8 cellular contexts compared by ENCODE assay signal in genomic region chr17:6640536-6641373, GRCh38. TPM values are rescaled to one million over a fixed set of nuclear protein-coding genes. Genes with fewer than 3 reads are reported as not detected.
DNase-seq lines count a peak whose midpoint lies in the region; ATAC-seq and TF ChIP-seq lines count a peak whose summit lies in the region.

TSS of gene KIAA0753 (minus strand) at chr17:6640711. CDS start at chr17:6635103, 5,608 bp downstream.
TSS of gene TXNDC17 (plus strand) at chr17:6641060. CDS start at chr17:6641083, 23 bp downstream.

- CTCF ChIA-PET in HEK293T (lab: Yijun Ruan, JAX), result no interaction called here
- CTCF ChIA-PET in SK-N-SH (lab: Yijun Ruan, JAX), result interaction anchor here (0.6 to 2.0 kb wide), 4 partner anchors 9 to 170 kb away, joined by 3 to 4 read pairs (median 4); partner anchors contain the start of genes C17orf100 and MED31
- CTCF ChIA-PET in activated naive CD4-positive, alpha-beta T cell treated with anti-CD3 and anti-CD28 coated beads, Interleukin-2, amount 10 ng/mL, durations not matched to agents 7 days and 5 days (lab: Charles Lee), result interaction anchor here (1.2 to 1.4 kb wide), 3 partner anchors 26 to 167 kb away, joined by 3 to 6 read pairs (median 4); no protein-coding TSS in a partner anchor

- TF ChIP-seq CTCF in NB4 (IDR thresholded peaks at IDR 0.05; ENCODE audit: low read depth, low read length), result no peak
- no peak for TF ChIP-seq CTCF in SK-N-SH (IDR thresholded peaks at IDR 0.05)
- TF ChIP-seq CTCF in omental fat pad (IDR thresholded peaks at IDR 0.05), result no peak

- H3K27me3 ChIP-seq in SK-N-SH (ENCODE audit: insufficient read depth), result no peaks in the 10 kb centered on the region

- H3K9me3 Mint-ChIP-seq in activated naive CD4-positive, alpha-beta T cell treated with anti-CD3 and anti-CD28 coated beads, Interleukin-2, amount 10 ng/mL, durations not matched to agents 7 days and 5 days, result no peaks in the 10 kb centered on the region

- H3K27ac ChIP-seq in SK-N-SH (ENCODE audit: low read depth in 2 of 2, low read length in 1 of 2) (peak within 1 kb of the TSS; percentile 90 to 100), temporal lobe (ENCODE audit: low read depth, low read length) (peak within 1 kb of the TSS; percentile 65)

- WGBS in SK-N-SH (ENCODE audit: low lambda C conversion rate), result 2% methylated on average over 28 of the region's 57 CpGs

- H3K4me2 ChIP-seq in SK-N-SH, result peak within 1 kb of the TSS; percentile 87

- TF ChIP-seq EP300 in SK-N-SH (IDR thresholded peaks at IDR 0.05; ENCODE audit: borderline replicate concordance in 1 of 2, low read depth in 1 of 2, low read length in 1 of 2), result no peak

- H3K4me3 ChIP-seq in NB4 (ENCODE audit: low read depth, low read length) (peak within 1 kb of the TSS; percentile 90), SK-N-SH (ENCODE audit: low read depth in 2 of 2, low read length in 1 of 2) (peak within 1 kb of the TSS; percentile 89 to 93)

- no peaks in the 10 kb centered on the region for H3K9me3 ChIP-seq in SK-N-SH

- H3K4me3 Mint-ChIP-seq in activated naive CD4-positive, alpha-beta T cell treated with anti-CD3 and anti-CD28 coated beads, Interleukin-2, amount 10 ng/mL, durations not matched to agents 7 days and 5 days, result peak within 1 kb of the TSS; percentile 88

- peaks cover 34% of the 10 kb centered on the region for H3K36me3 Mint-ChIP-seq in activated naive CD4-positive, alpha-beta T cell treated with anti-CD3 and anti-CD28 coated beads, Interleukin-2, amount 10 ng/mL, durations not matched to agents 7 days and 5 days

- H3K27me3 Mint-ChIP-seq in activated naive CD4-positive, alpha-beta T cell treated with anti-CD3 and anti-CD28 coated beads, Interleukin-2, amount 10 ng/mL, durations not matched to agents 7 days and 5 days, result no peaks in the 10 kb centered on the region

- peaks cover 32 to 37% of the 10 kb centered on the region in 2 experiments for H3K36me3 ChIP-seq in SK-N-SH (replicated peaks in 1 of 2; ENCODE audit: control insufficient read depth in 1 of 2, insufficient read depth in 2 of 2, low read length in 1 of 2)

- peak; percentile 79 for TF ChIP-seq POLR2A in NB4 (IDR thresholded peaks at IDR 0.05; ENCODE audit: extremely low read depth, insufficient read length)

- peaks cover 26% of the 10 kb centered on the region for H3F3A ChIP-seq in SK-N-SH (replicated peaks; ENCODE audit: insufficient read depth)

- no peaks in the 10 kb centered on the region for H3K9me2 ChIP-seq in SK-N-SH

- peak within 1 kb of the TSS; percentile 87 for H3K9ac ChIP-seq in SK-N-SH

- H2AFZ ChIP-seq in SK-N-SH (ENCODE audit: low read depth), result peak within 1 kb of the TSS; percentile 94

- peaks cover 64% of the 10 kb centered on the region for H3K4me1 Mint-ChIP-seq in activated naive CD4-positive, alpha-beta T cell treated with anti-CD3 and anti-CD28 coated beads, Interleukin-2, amount 10 ng/mL, durations not matched to agents 7 days and 5 days

- ATAC-seq in omental fat pad (ENCODE audit: low FRiP score), result peak; percentile 94

- DNase-seq in GM04503 (ENCODE audit: low read depth) (peak; percentile 71), HEK293T (ENCODE audit: extremely low spot score) (peak; percentile 85), NB4 (ENCODE audit: low read depth) (peak; percentile 91), SK-N-SH (peak; percentile 91), globus pallidus (ENCODE audit: low spot score) (peak; percentile 86), omental fat pad (ENCODE audit: low spot score) (peak; percentile 85)
- peak; percentile 95 for DNase-seq in activated naive CD4-positive, alpha-beta T cell treated with anti-CD3 and anti-CD28 coated beads, Interleukin-2, amount 10 ng/mL, durations not matched to agents 7 days and 5 days

- H4K20me1 ChIP-seq in SK-N-SH (ENCODE audit: insufficient read depth), result peaks cover 3% of the 10 kb centered on the region; the same call in 1 of the 2 replicates

- H3K27ac Mint-ChIP-seq in activated naive CD4-positive, alpha-beta T cell treated with anti-CD3 and anti-CD28 coated beads, Interleukin-2, amount 10 ng/mL, durations not matched to agents 7 days and 5 days, result peak within 1 kb of the TSS; percentile 92

- POLR2A ChIA-PET in HEK293T (lab: Yijun Ruan, JAX), result interaction anchor here (1.7 to 2.2 kb wide), 3 partner anchors 9 to 13 kb away, joined by 3 to 12 read pairs (median 8); partner anchors contain the start of genes C17orf100 and MED31
- POLR2A ChIA-PET in SK-N-SH (lab: Yijun Ruan, JAX), result no interaction called here

- TF ChIP-seq RAD21 in SK-N-SH (IDR thresholded peaks at IDR 0.05; ENCODE audit: low read length), result no peak

- H3K4me1 ChIP-seq in SK-N-SH (ENCODE audit: control insufficient read depth in 1 of 2, insufficient read depth in 2 of 2, low read depth in 1 of 2, low read length in 1 of 2), result peaks cover 9 to 14% of the 10 kb centered on the region in 2 experiments; a peak in 2 of 4 replicates

- peaks cover 62% of the 10 kb centered on the region for H3K79me2 ChIP-seq in SK-N-SH (ENCODE audit: insufficient read depth)

TF ChIP-seq in HEK293T, 16 proteins besides CTCF, POLR2A, EP300 and RAD21:
- TF ChIP-seq L3MBTL2 (conservative IDR thresholded peaks at IDR 0.05) (peak; percentile 81), FOXK2 (IDR thresholded peaks at IDR 0.05) (no peak), ELF4 (IDR thresholded peaks at IDR 0.05) (peak; percentile 83)

TF ChIP-seq in SK-N-SH, 30 proteins besides CTCF, POLR2A, EP300 and RAD21 (continues in another document):
- TF ChIP-seq SIN3A (IDR thresholded peaks at IDR 0.05; ENCODE audit: borderline replicate concordance, low read depth, low read length) (peak; percentile 57), ELF1 (IDR thresholded peaks at IDR 0.05) (peak; percentile 96), MXI1 (IDR thresholded peaks at IDR 0.05; ENCODE audit: low read depth, low read length) (peak; percentile 90), ZBTB33 (IDR thresholded peaks at IDR 0.05; ENCODE audit: borderline replicate concordance, low read depth) (0 out of 2 replicates have a peak, but pooled peaks have one; percentile 14), GABPA (IDR thresholded peaks at IDR 0.05; ENCODE audit: low read depth) (peak; percentile 77), CHD2 (IDR thresholded peaks at IDR 0.05; ENCODE audit: low read length, partially characterized antibody) (no peak), NRF1 (IDR thresholded peaks at IDR 0.05; ENCODE audit: low read depth, low read length) (peak; percentile 16; the same call in 1 of the 2 replicates)
- TF ChIP-seq, protein P1, sequence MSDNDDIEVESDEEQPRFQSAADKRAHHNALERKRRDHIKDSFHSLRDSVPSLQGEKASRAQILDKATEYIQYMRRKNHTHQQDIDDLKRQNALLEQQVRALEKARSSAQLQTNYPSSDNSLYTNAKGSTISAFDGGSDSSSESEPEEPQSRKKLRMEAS (IDR thresholded peaks at IDR 0.05; ENCODE audit: low read depth), result peak; percentile 73
- TF ChIP-seq, protein P2, sequence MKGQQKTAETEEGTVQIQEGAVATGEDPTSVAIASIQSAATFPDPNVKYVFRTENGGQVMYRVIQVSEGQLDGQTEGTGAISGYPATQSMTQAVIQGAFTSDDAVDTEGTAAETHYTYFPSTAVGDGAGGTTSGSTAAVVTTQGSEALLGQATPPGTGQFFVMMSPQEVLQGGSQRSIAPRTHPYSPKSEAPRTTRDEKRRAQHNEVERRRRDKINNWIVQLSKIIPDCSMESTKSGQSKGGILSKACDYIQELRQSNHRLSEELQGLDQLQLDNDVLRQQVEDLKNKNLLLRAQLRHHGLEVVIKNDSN (IDR thresholded peaks at IDR 0.05; ENCODE audit: borderline replicate concordance, low read depth), result no peak

RNA-seq across cellular contexts. Expression of gene KIAA0753, which starts in this region (rescaled TPM):
- polyA plus RNA-seq in SK-N-SH (2012; rRNA removed), result 7.2 and 10.3 TPM in 2 replicates
- 7.4 and 7.5 TPM in 2 replicates for polyA plus RNA-seq in SK-N-SH (2012; cell fraction: cytosol; rRNA removed)
- polyA plus RNA-seq in SK-N-SH (2012; cell fraction: nucleus; rRNA removed), result 22.4 and 33.8 TPM in 2 replicates
- 10 to 100 TPM in 3 of 4 donors, 1 to 10 TPM in 1; 9.5 to 11.8 (median 11.1) TPM for total RNA-seq in omental fat pad
- 30.7 TPM for total RNA-seq in temporal lobe

RNA-seq across cellular contexts. Expression of gene TXNDC17, which starts in this region (rescaled TPM):
- polyA plus RNA-seq in SK-N-SH (2012; rRNA removed), result 644 and 650 TPM in 2 replicates
- polyA plus RNA-seq in SK-N-SH (2012; cell fraction: cytosol; rRNA removed), result 628 and 667 TPM in 2 replicates
- polyA plus RNA-seq in SK-N-SH (2012; cell fraction: nucleus; rRNA removed), result 179 and 256 TPM in 2 replicates
- total RNA-seq in omental fat pad, result 100 to 1,000 TPM in 2 of 4 donors, 10 to 100 TPM in 2; 58.5 to 155 (median 109) TPM
- 15.2 TPM for total RNA-seq in temporal lobe

Comparison
In these comparisons a context has a peak if more than half of its experiments do, and no peak if none do; other contexts are left out.
1. Peak in every context shown above with its lines: DNase-seq, ATAC-seq, H3K4me3 ChIP-seq and H3K27ac ChIP-seq.